In genomic region chr2:202169131-202169530, GRCh38 we compare ENCODE assay signal across 1 cellular context.
TF ChIP-seq lines count a peak whose summit lies in the region.

No MANE protein-coding gene starts in this region.

TF ChIP-seq in IMR-90, 13 proteins besides CTCF, POLR2A, EP300 and RAD21 (continued from another document):
- no peak for TF ChIP-seq BHLHE40 (IDR thresholded peaks at IDR 0.05; ENCODE audit: low read depth, low read length)
- TF ChIP-seq SMC3 (IDR thresholded peaks at IDR 0.05; ENCODE audit: low read depth, low read length), result no peak
- TF ChIP-seq CEBPB (IDR thresholded peaks at IDR 0.05; ENCODE audit: low read depth, low read length), result no peak
- no peak for TF ChIP-seq ELK1 (IDR thresholded peaks at IDR 0.05; ENCODE audit: borderline replicate concordance, low read depth, low read length)
- no peak for TF ChIP-seq MAFK (IDR thresholded peaks at IDR 0.05; ENCODE audit: low read depth, low read length)
- TF ChIP-seq NFE2L2 (IDR thresholded peaks at IDR 0.05; ENCODE audit: low read depth, low read length), result no peak
- TF ChIP-seq CHD1 (IDR thresholded peaks at IDR 0.05; ENCODE audit: low read depth, low read length), result no peak
- no peak for TF ChIP-seq MAZ (IDR thresholded peaks at IDR 0.05; ENCODE audit: borderline replicate concordance, low read depth, low read length)
TF ChIP-seq in IMR-90: peak in this region for 0.
